ENCODE assay signal across 9 cellular contexts in genomic region chr14:63759454-63759853, GRCh38. TPM values are rescaled to one million over a fixed set of nuclear protein-coding genes. Genes with fewer than 3 reads are reported as not detected.
DNase-seq lines count a peak whose midpoint lies in the region; ATAC-seq lines count a peak whose summit lies in the region.
"Had no signal": no experiment of that assay in that cellular context is flagged by ENCODE, and none has a peak within 500 bp of the region (broad histone marks: within the 10 kb centered on the region; RNA-seq: fewer than 3 reads in every experiment).

No MANE protein-coding gene starts in this region.

- no peaks in the 10 kb centered on the region for H3K27me3 Mint-ChIP-seq in activated T-cell treated with anti-CD3 and anti-CD28 coated beads, Interleukin-2, amount 50 U/mL, for 4 hours (ENCODE audit: low read depth)
- H3K27me3 Mint-ChIP-seq in activated naive CD8-positive, alpha-beta T cell treated with anti-CD3 and anti-CD28 coated beads for 36 hours = no peaks in the 10 kb centered on the region
- no peaks in the 10 kb centered on the region for H3K27me3 Mint-ChIP-seq in stimulated activated memory B cell treated with anti-CD40 and anti-IgM and Interleukin-4, amounts not matched to agents 10 μg/mL and 1 μg/mL and 100 μg/mL, for 72 hours

- H3K4me1 Mint-ChIP-seq in activated T-cell treated with anti-CD3 and anti-CD28 coated beads, Interleukin-2, amount 50 U/mL, for 4 hours (ENCODE audit: low read depth) = peaks cover 12% of the 10 kb centered on the region
- peaks cover 9% of the 10 kb centered on the region for H3K4me1 Mint-ChIP-seq in activated naive CD8-positive, alpha-beta T cell treated with anti-CD3 and anti-CD28 coated beads for 36 hours
- H3K4me1 Mint-ChIP-seq in stimulated activated memory B cell treated with anti-CD40 and anti-IgM and Interleukin-4, amounts not matched to agents 10 μg/mL and 1 μg/mL and 100 μg/mL, for 72 hours = peaks cover 13% of the 10 kb centered on the region

- no peak for DNase-seq in activated T-cell treated with anti-CD3 and anti-CD28 coated beads, Interleukin-2, amount 50 U/mL, for 4 hours
- no peak for DNase-seq in activated T-cell treated with anti-CD3 and anti-CD28 coated beads, Interleukin-2, amount 50 U/mL, for 1 hour
- no peak for DNase-seq in activated naive CD8-positive, alpha-beta T cell treated with anti-CD3 and anti-CD28 coated beads for 36 hours
- DNase-seq in NCI-H2171 (lab: John Stamatoyannopoulos, UW) = no peak
- no peak for DNase-seq in NCI-H128 (lab: John Stamatoyannopoulos, UW; ENCODE audit: unreplicated experiment)
- DNase-seq: pancreas had no signal

- peak; percentile 63 to 71 for ATAC-seq in activated T-cell treated with anti-CD3 and anti-CD28 coated beads, Interleukin-2, amount 50 U/mL, for 4 hours
- peak; percentile 79 for ATAC-seq in HG02981 (IDR thresholded peaks at IDR 0.05; ENCODE audit: unreplicated experiment)
- ATAC-seq in stimulated activated memory B cell treated with anti-CD40 and anti-IgM and Interleukin-4, amounts not matched to agents 10 μg/mL and 1 μg/mL and 100 μg/mL, for 72 hours = peak; percentile 83
- no peak for ATAC-seq in GM21737 (IDR thresholded peaks at IDR 0.05; ENCODE audit: unreplicated experiment)

- no peaks in the 10 kb centered on the region for H3K9me3 Mint-ChIP-seq in activated T-cell treated with anti-CD3 and anti-CD28 coated beads, Interleukin-2, amount 50 U/mL, for 4 hours
- no peaks in the 10 kb centered on the region for H3K9me3 Mint-ChIP-seq in activated naive CD8-positive, alpha-beta T cell treated with anti-CD3 and anti-CD28 coated beads for 36 hours
- H3K9me3 Mint-ChIP-seq in stimulated activated memory B cell treated with anti-CD40 and anti-IgM and Interleukin-4, amounts not matched to agents 10 μg/mL and 1 μg/mL and 100 μg/mL, for 72 hours = no peaks in the 10 kb centered on the region

- H3K27ac Mint-ChIP-seq in activated naive CD8-positive, alpha-beta T cell treated with anti-CD3 and anti-CD28 coated beads for 36 hours = peak overlapping the region; percentile 86
- peak overlapping the region; percentile 81 for H3K27ac Mint-ChIP-seq in stimulated activated memory B cell treated with anti-CD40 and anti-IgM and Interleukin-4, amounts not matched to agents 10 μg/mL and 1 μg/mL and 100 μg/mL, for 72 hours

- peak overlapping the region; percentile 66 for H3K4me3 Mint-ChIP-seq in activated T-cell treated with anti-CD3 and anti-CD28 coated beads, Interleukin-2, amount 50 U/mL, for 4 hours
- peak overlapping the region; percentile 63 for H3K4me3 Mint-ChIP-seq in activated naive CD8-positive, alpha-beta T cell treated with anti-CD3 and anti-CD28 coated beads for 36 hours
- H3K4me3 Mint-ChIP-seq in stimulated activated memory B cell treated with anti-CD40 and anti-IgM and Interleukin-4, amounts not matched to agents 10 μg/mL and 1 μg/mL and 100 μg/mL, for 72 hours = peak overlapping the region; percentile 60

- H3K36me3 Mint-ChIP-seq in activated T-cell treated with anti-CD3 and anti-CD28 coated beads, Interleukin-2, amount 50 U/mL, for 4 hours (ENCODE audit: insufficient read depth) = no peaks in the 10 kb centered on the region
- no peaks in the 10 kb centered on the region for H3K36me3 Mint-ChIP-seq in activated naive CD8-positive, alpha-beta T cell treated with anti-CD3 and anti-CD28 coated beads for 36 hours
- H3K36me3 Mint-ChIP-seq in stimulated activated memory B cell treated with anti-CD40 and anti-IgM and Interleukin-4, amounts not matched to agents 10 μg/mL and 1 μg/mL and 100 μg/mL, for 72 hours = no peaks in the 10 kb centered on the region

RNA-seq across cellular contexts. Expression of gene SGPP1, which starts 31.6 kb away (rescaled TPM):
- 10 to 100 TPM; 12.0 to 13.5 (median 12.8) TPM for total RNA-seq in activated T-cell treated with anti-CD3 and anti-CD28 coated beads, Interleukin-2, amount 50 U/mL, for 4 hours
- total RNA-seq in activated naive CD8-positive, alpha-beta T cell treated with anti-CD3 and anti-CD28 coated beads for 36 hours = 10 to 100 TPM; 11.0 to 11.6 TPM
